15 cellular contexts compared by ENCODE assay signal in the genomic region with DNA sequence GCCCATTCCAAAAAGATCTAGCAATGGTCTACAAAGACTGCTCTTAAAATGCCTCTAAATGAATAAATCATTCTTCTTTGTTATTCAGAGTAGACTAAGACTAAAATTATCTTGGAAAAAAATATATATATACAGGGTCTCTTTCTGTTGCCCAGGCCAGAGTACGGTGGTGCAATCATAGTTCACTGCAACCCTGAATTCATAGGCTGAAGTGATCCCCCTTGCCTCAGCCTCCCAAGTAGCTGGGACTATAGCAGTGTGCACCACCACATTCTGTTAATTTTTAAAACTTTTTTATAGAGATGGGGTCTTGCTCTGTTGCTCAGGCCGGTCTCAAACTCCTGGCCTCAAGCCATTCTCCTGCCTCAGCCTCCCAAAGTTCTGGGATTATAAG. TPM values are rescaled to one million over a fixed set of nuclear protein-coding genes. Genes with fewer than 3 reads are reported as not detected.
DNase-seq lines count a peak whose midpoint lies in the region; ATAC-seq and TF ChIP-seq lines count a peak whose summit lies in the region.
"Had no signal": no experiment of that assay in that cellular context is flagged by ENCODE, and none has a peak within 500 bp of the region (broad histone marks: within the 10 kb centered on the region; RNA-seq: fewer than 3 reads in every experiment).

No MANE protein-coding gene starts in this region.

- ATAC-seq in stimulated activated naive B cell treated with anti-CD40 and anti-IgM and Interleukin-4, amounts not matched to agents 10 μg/mL and 1 μg/mL and 100 μg/mL, for 72 hours (replicated peaks): no peak
- ATAC-seq: activated CD8-positive, alpha-beta T cell treated with anti-CD3 and anti-CD28 coated beads, Interleukin-2, amount 10 ng/mL, durations not matched to agents 7 days and 5 days; effector memory CD8-positive, alpha-beta T cell had no signal

- intact Hi-C loops in mammary epithelial cell (cut with micrococcal nuclease): no loop called here

- no peak overlapping the region for H2AFZ ChIP-seq in H9 (ENCODE audit: low read length)
- peak overlapping the region; percentile 8 for H2AFZ ChIP-seq in mammary epithelial cell (ENCODE audit: low read depth, low read length)

- H4K91ac ChIP-seq in H9 (ENCODE audit: insufficient read length, low read depth, low read length): no peak overlapping the region

- H3T11ph ChIP-seq in H9 (ENCODE audit: low read length): no peak overlapping the region

- H3K56ac ChIP-seq in H9 (ENCODE audit: insufficient read length, low read depth, low read length): no peak overlapping the region

- H3K27ac Mint-ChIP-seq in H9: peak overlapping the region in 2 of 3 experiments; percentile 20 to 27; a peak in 2 of 7 replicates
- no peak overlapping the region for H3K27ac Mint-ChIP-seq in stimulated activated naive B cell treated with anti-CD40 and anti-IgM and Interleukin-4, amounts not matched to agents 10 μg/mL and 1 μg/mL and 100 μg/mL, for 72 hours
- H3K27ac Mint-ChIP-seq: activated CD8-positive, alpha-beta T cell treated with anti-CD3 and anti-CD28 coated beads, Interleukin-2, amount 10 ng/mL, durations not matched to agents 7 days and 5 days; activated naive CD4-positive, alpha-beta T cell treated with anti-CD3 and anti-CD28 coated beads for 36 hours; CD4-positive, alpha-beta T cell; effector memory CD8-positive, alpha-beta T cell had no signal

- no peak overlapping the region for H2BK5ac ChIP-seq in H9 (ENCODE audit: insufficient read length, low read length)

- peaks cover 4% of the 10 kb centered on the region; the same call in 1 of the 2 replicates for H3K79me2 ChIP-seq in H9 (ENCODE audit: insufficient read depth, low read length)
- H3K79me2 ChIP-seq in mammary epithelial cell (ENCODE audit: insufficient read depth, low read length): peaks cover 97% of the 10 kb centered on the region

- WGBS in H9 (ENCODE audit: extremely low coverage, insufficient read length, low lambda C conversion rate): no CpG with 5 or more reads among the region's 2 CpGs
- WGBS in mammary epithelial cell (ENCODE audit: low coverage, missing lambda C conversion rate): 92% methylated on average over 2 of the region's 2 CpGs

- no peaks in the 10 kb centered on the region for H3K36me3 ChIP-seq in mammary epithelial cell (ENCODE audit: insufficient read depth, low read length)
- no peaks in the 10 kb centered on the region for H3K36me3 ChIP-seq in skeletal muscle tissue (ENCODE audit: control insufficient read depth in 3 of 3, insufficient read depth in 3 of 3, low read length in 3 of 3)

- no peak overlapping the region for H3K18ac ChIP-seq in H9 (ENCODE audit: insufficient read length, low read depth, low read length)

- no peaks in the 10 kb centered on the region for H3K27me3 ChIP-seq in H9 (ENCODE audit: insufficient read depth, low read length)
- no peaks in the 10 kb centered on the region for H3K27me3 ChIP-seq in mammary epithelial cell (ENCODE audit: insufficient read depth, low read length)
- no peaks in the 10 kb centered on the region for H3K27me3 ChIP-seq in layer of hippocampus (ENCODE audit: control insufficient read depth, insufficient read depth, low read length)
- H3K27me3 ChIP-seq in skeletal muscle tissue (ENCODE audit: control insufficient read depth in 3 of 3, insufficient read depth in 3 of 3, low read length in 3 of 3): no peaks in the 10 kb centered on the region

- H3K4me3 ChIP-seq in mammary epithelial cell (replicated peaks in 1 of 3; ENCODE audit: insufficient read depth in 1 of 3, low read depth in 2 of 3, low read length in 3 of 3) (peak overlapping the region in 2 of 3 experiments; percentile 11 to 23), skeletal muscle tissue (ENCODE audit: low read length in 3 of 3) (peak overlapping the region in 2 of 3 donors; percentile 41 to 69)

- in situ Hi-C loops in mammary epithelial cell (cut with MboI; ENCODE audit: low sequenced_read_pairs in 2 of 2): no loop called here
- in situ Hi-C loops in ACHN (cut with HindIII; ENCODE audit: low pct_ligation_motif_present, low pct_unique_long_range_greater_than_20kb, low sequenced_read_pairs): no loop called here

- no peaks in the 10 kb centered on the region for H3K27me3 Mint-ChIP-seq in H9 (ENCODE audit: low read depth)
- peaks cover 15 to 24% of the 10 kb centered on the region in 2 donors for H3K27me3 Mint-ChIP-seq in stimulated activated naive B cell treated with anti-CD40 and anti-IgM and Interleukin-4, amounts not matched to agents 10 μg/mL and 1 μg/mL and 100 μg/mL, for 72 hours

- no peak overlapping the region for H4K8ac ChIP-seq in H9 (replicated peaks; ENCODE audit: insufficient read length, low read depth, low read length)

- no peak overlapping the region for H4K5ac ChIP-seq in H9 (ENCODE audit: insufficient read length, low read depth, low read length)

- H3K23me2 ChIP-seq in H9 (ENCODE audit: insufficient read length, low read depth, low read length, poor library complexity, severe bottlenecking): no peaks in the 10 kb centered on the region

- dilution Hi-C loops in mammary epithelial cell (cut with HindIII; ENCODE audit: low sequenced_read_pairs): no loop called here

- H2BK20ac ChIP-seq in H9 (ENCODE audit: low read depth, low read length, poor library complexity, severe bottlenecking): no peak overlapping the region

- H3K4me1 Mint-ChIP-seq in H9: peaks cover 21 to 34% of the 10 kb centered on the region in 2 experiments
- H3K4me1 Mint-ChIP-seq in stimulated activated naive B cell treated with anti-CD40 and anti-IgM and Interleukin-4, amounts not matched to agents 10 μg/mL and 1 μg/mL and 100 μg/mL, for 72 hours: no peaks in the 10 kb centered on the region

- DNase-seq in H9 (no peak), mammary epithelial cell (no peak), RKO (ENCODE audit: low spot score) (no peak), ACHN (no peak)
- no peak for DNase-seq in activated naive CD4-positive, alpha-beta T cell treated with anti-CD3 and anti-CD28 coated beads, Interleukin-2, amount 50 U/mL, for 16 hours
- DNase-seq in stimulated activated naive B cell treated with anti-CD40 and anti-IgM and Interleukin-4, amounts not matched to agents 10 μg/mL and 1 μg/mL and 100 μg/mL, for 72 hours: no peak
- DNase-seq: activated CD8-positive, alpha-beta T cell treated with anti-CD3 and anti-CD28 coated beads, Interleukin-2, amount 10 ng/mL, durations not matched to agents 7 days and 5 days; activated naive CD4-positive, alpha-beta T cell treated with anti-CD3 and anti-CD28 coated beads for 36 hours; CD4-positive, alpha-beta T cell; effector memory CD8-positive, alpha-beta T cell; NCI-H1694; stimulated activated CD4-positive, alpha-beta T cell treated with anti-CD3 and anti-CD28 coated beads, Interleukin-4, amount 100 ng/mL, for 1 hour had no signal

- H4K20me1 ChIP-seq in H9 (ENCODE audit: control insufficient read depth, insufficient read depth, insufficient read length) (no peaks in the 10 kb centered on the region), mammary epithelial cell (ENCODE audit: insufficient read depth, low read length) (no peaks in the 10 kb centered on the region)

- H3K14ac ChIP-seq in H9 (ENCODE audit: insufficient read depth, low read length): no peak overlapping the region

- no peak overlapping the region for H3K27ac ChIP-seq in H9 (ENCODE audit: insufficient read length, low read depth, low read length)
- peak overlapping the region; percentile 14 for H3K27ac ChIP-seq in mammary epithelial cell (ENCODE audit: insufficient read depth, low read depth, low read length)
- peak overlapping the region; percentile 35 for H3K27ac ChIP-seq in layer of hippocampus (ENCODE audit: low read depth, low read length)
- no peak overlapping the region for H3K27ac ChIP-seq in skeletal muscle tissue (ENCODE audit: low read depth, low read length)

- H3K9me3 ChIP-seq in H9 (ENCODE audit: control insufficient read depth, low read depth, low read length) (no peaks in the 10 kb centered on the region), mammary epithelial cell (replicated peaks; ENCODE audit: insufficient read depth, low read length) (no peaks in the 10 kb centered on the region), skeletal muscle tissue (ENCODE audit: control insufficient read depth in 3 of 3, low read length in 3 of 3) (no peaks in the 10 kb centered on the region)

- no peak overlapping the region for H3K9ac ChIP-seq in H9 (ENCODE audit: extremely low read depth, insufficient read length, low read length)
- H3K9ac ChIP-seq in mammary epithelial cell (ENCODE audit: insufficient read depth, low read length): peak overlapping the region; percentile 14
- peak overlapping the region in 1 of 3 donors; percentile 40 for H3K9ac ChIP-seq in skeletal muscle tissue (ENCODE audit: low read depth in 1 of 3, low read length in 3 of 3)

- BruUV-seq in mammary epithelial cell (replicated peaks; lab: Mats Ljungman, UMichigan): no TSS peak

- TF ChIP-seq CTCF in H9 (conservative IDR thresholded peaks at IDR 0.05) (no peak), mammary epithelial cell (conservative IDR thresholded peaks at IDR 0.05 in 1 of 2, IDR thresholded peaks at IDR 0.05 in 1 of 2; ENCODE audit: extremely low read depth in 1 of 2, insufficient read depth in 1 of 2, low read depth in 1 of 2, low read length in 2 of 2) (no peak)

- no peak overlapping the region for H3K4me3 Mint-ChIP-seq in H9
- H3K4me3 Mint-ChIP-seq in stimulated activated naive B cell treated with anti-CD40 and anti-IgM and Interleukin-4, amounts not matched to agents 10 μg/mL and 1 μg/mL and 100 μg/mL, for 72 hours: no peak overlapping the region
- H3K4me3 Mint-ChIP-seq: activated CD8-positive, alpha-beta T cell treated with anti-CD3 and anti-CD28 coated beads, Interleukin-2, amount 10 ng/mL, durations not matched to agents 7 days and 5 days; activated naive CD4-positive, alpha-beta T cell treated with anti-CD3 and anti-CD28 coated beads for 36 hours; CD4-positive, alpha-beta T cell; effector memory CD8-positive, alpha-beta T cell had no signal

- no peak overlapping the region for H3K4me2 ChIP-seq in H9 (ENCODE audit: insufficient read depth, insufficient read length, low read length)
- H3K4me2 ChIP-seq in mammary epithelial cell (ENCODE audit: insufficient read depth, low read depth, low read length): peak overlapping the region; percentile 44

- H3K23ac ChIP-seq in H9 (ENCODE audit: insufficient read length, low read depth, low read length): no peak overlapping the region

- H2AK5ac ChIP-seq in H9 (ENCODE audit: insufficient read length, low read length): no peak overlapping the region

- CTCF ChIA-PET in mammary epithelial cell (lab: Charles Lee; ENCODE audit: low non-redundant PET): no interaction called here

- no peak overlapping the region for H2BK120ac ChIP-seq in H9 (ENCODE audit: low read depth, low read length, poor library complexity, severe bottlenecking)

- no peaks in the 10 kb centered on the region; the same call in 1 of the 2 replicates for H3K4me1 ChIP-seq in H9 (ENCODE audit: insufficient read depth, low read length)
- H3K4me1 ChIP-seq in mammary epithelial cell (ENCODE audit: insufficient read depth, low read length): peaks cover 14% of the 10 kb centered on the region
- H3K4me1 ChIP-seq in skeletal muscle tissue (ENCODE audit: control insufficient read depth in 3 of 3, insufficient read depth in 3 of 3, low read length in 3 of 3): peaks cover 4 to 21% (median 7%) of the 10 kb centered on the region in 3 donors

- H3K4ac ChIP-seq in H9 (ENCODE audit: low read depth, low read length): no peak overlapping the region

- peaks cover 10% of the 10 kb centered on the region for H3K79me1 ChIP-seq in H9 (ENCODE audit: insufficient read depth, low read depth, low read length, poor library complexity, severe bottlenecking)

- no peak overlapping the region for H2BK15ac ChIP-seq in H9 (ENCODE audit: low read depth, low read length)

- peaks cover 0 to 2% (median 1%) of the 10 kb centered on the region in 3 experiments; a peak in 2 of 7 replicates for H3K36me3 Mint-ChIP-seq in H9 (ENCODE audit: insufficient read depth in 1 of 3, low read depth in 3 of 3)
- no peaks in the 10 kb centered on the region for H3K36me3 Mint-ChIP-seq in stimulated activated naive B cell treated with anti-CD40 and anti-IgM and Interleukin-4, amounts not matched to agents 10 μg/mL and 1 μg/mL and 100 μg/mL, for 72 hours

- H3K9me3 Mint-ChIP-seq in H9: no peaks in the 10 kb centered on the region
- H3K9me3 Mint-ChIP-seq in stimulated activated naive B cell treated with anti-CD40 and anti-IgM and Interleukin-4, amounts not matched to agents 10 μg/mL and 1 μg/mL and 100 μg/mL, for 72 hours: no peaks in the 10 kb centered on the region
- H3K9me3 Mint-ChIP-seq: activated naive CD4-positive, alpha-beta T cell treated with anti-CD3 and anti-CD28 coated beads for 36 hours; CD4-positive, alpha-beta T cell; effector memory CD8-positive, alpha-beta T cell; neural crest cell had no signal

- no peak overlapping the region for H2BK12ac ChIP-seq in H9 (ENCODE audit: insufficient read length, low read depth, low read length)

RNA-seq across cellular contexts. Expression of gene WWTR1, which starts 18.7 kb away (rescaled TPM):
- total RNA-seq in H9 (2021) (24.4 and 24.8 TPM in 2 replicates), mammary epithelial cell (10 to 100 TPM; 56.1 to 58.0 TPM), skeletal muscle tissue (34.4 TPM)
- polyA plus RNA-seq in mammary epithelial cell: 76.3 TPM
- 149 TPM for polyA minus RNA-seq in mammary epithelial cell

Comparison
In these comparisons a context has a peak if more than half of its experiments do, and no peak if none do; other contexts are left out.
1. H3K27ac ChIP-seq: peak in mammary epithelial cell (single experiment) and layer of hippocampus (single experiment); none in H9 (single experiment) and skeletal muscle tissue (single experiment).